Comparison of ENCODE assay signal across 1 cellular context in genomic region chr12:121990692-121991603, GRCh38.
TF ChIP-seq lines count a peak whose summit lies in the region.

No MANE protein-coding gene starts in this region.

TF ChIP-seq in GM12878, 131 proteins besides CTCF, POLR2A, EP300 and RAD21 (continued from another document):
- no peak for TF ChIP-seq PRDM15 (CRISPR knock-in tag; IDR thresholded peaks at IDR 0.05)
- no peak for TF ChIP-seq NR2C1 (IDR thresholded peaks at IDR 0.05)
- no peak for TF ChIP-seq SUPT20H (IDR thresholded peaks at IDR 0.05; ENCODE audit: borderline replicate concordance, control insufficient read depth, low read depth, low read length)
- no peak for TF ChIP-seq MYB (IDR thresholded peaks at IDR 0.05; ENCODE audit: borderline replicate concordance, low read depth, low read length)
- TF ChIP-seq WRNIP1 (IDR thresholded peaks at IDR 0.05; ENCODE audit: borderline replicate concordance, low read depth, low read length), result no peak
- peak; percentile 94 for TF ChIP-seq NFIC (IDR thresholded peaks at IDR 0.05; ENCODE audit: low read depth, low read length)
